10 cellular contexts compared by ENCODE assay signal in genomic region chr2:15733867-15734765, GRCh38.
A peak's percentile ranks its signal among the peaks of the same experiment; 100 is the strongest.
DNase-seq lines count a peak whose midpoint lies in the region; ATAC-seq and TF ChIP-seq lines count a peak whose summit lies in the region.
"Had no signal": no experiment of that assay in that cellular context is flagged by ENCODE, and none has a peak within 500 bp of the region (broad histone marks: within the 10 kb centered on the region; RNA-seq: fewer than 3 reads in every experiment).

No MANE protein-coding gene starts in this region.

- H3K4me3 ChIP-seq in SJCRH30 (no peak overlapping the region; the same call in 1 of the 2 replicates), foreskin fibroblast (ENCODE audit: low read depth in 1 of 2, low read length in 2 of 2) (no peak overlapping the region)

- peaks cover 62% of the 10 kb centered on the region for H3K4me1 ChIP-seq in SJCRH30

- H3K27me3 ChIP-seq in SJCRH30 = no peaks in the 10 kb centered on the region

- TF ChIP-seq CTCF in foreskin fibroblast (IDR thresholded peaks at IDR 0.05; ENCODE audit: low read depth, low read length) = no peak
- TF ChIP-seq CTCF in omental fat pad (IDR thresholded peaks at IDR 0.05) = no peak

- DNase-seq in DMS53 (lab: John Stamatoyannopoulos, UW) (peak; percentile 53), SJCRH30 (peak; percentile 29 to 38), foreskin fibroblast (peak; percentile 8 to 22), omental fat pad (ENCODE audit: low spot score) (no peak), cerebellar cortex (ENCODE audit: low spot score) (no peak), CD1c-positive myeloid dendritic cell (ENCODE audit: extremely low spot score) (no peak)
- DNase-seq: KG1, NCI-H774 had no signal

- no peaks in the 10 kb centered on the region for H3K9me3 ChIP-seq in SJCRH30 (replicated peaks)

- no peaks in the 10 kb centered on the region for H3K36me3 ChIP-seq in SJCRH30

- peak overlapping the region; percentile 24; the same call in 1 of the 2 replicates for H3K27ac ChIP-seq in SJCRH30

- ATAC-seq in omental fat pad (ENCODE audit: low FRiP score) (peak; percentile 67), HG03469 (IDR thresholded peaks at IDR 0.05; ENCODE audit: unreplicated experiment) (no peak), HG03139 (IDR thresholded peaks at IDR 0.05; ENCODE audit: unreplicated experiment) (no peak)

Comparison
In these comparisons a context has a peak if more than half of its experiments do, and no peak if none do; other contexts are left out.
1. DNase-seq: peak in DMS53 (single experiment), SJCRH30 (2 of 2) and foreskin fibroblast (2 of 2); none in omental fat pad (single experiment), cerebellar cortex (single experiment) and CD1c-positive myeloid dendritic cell (single experiment).